Comparison of ENCODE assay signal across 32 cellular contexts in the genomic region with DNA sequence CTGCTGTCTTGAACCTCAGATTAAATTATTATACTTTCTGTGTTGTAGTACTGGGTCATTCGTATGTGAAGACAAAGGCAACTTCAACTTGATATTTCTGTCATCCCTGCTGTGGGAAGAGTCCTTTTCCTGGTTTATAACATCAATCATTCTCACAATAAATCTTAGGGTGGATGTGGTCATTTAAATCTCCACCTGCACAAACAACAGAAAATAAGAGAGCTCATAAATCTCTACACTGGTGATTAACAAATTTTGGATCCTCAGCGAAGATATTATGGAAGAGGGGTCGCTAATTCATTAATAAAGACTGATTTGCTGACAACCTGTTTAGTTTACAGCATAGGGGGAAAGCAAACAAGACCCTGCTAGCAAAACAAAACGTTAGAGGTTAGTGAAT. TPM values are rescaled to one million over a fixed set of nuclear protein-coding genes. Genes with fewer than 3 reads are reported as not detected.
DNase-seq lines count a peak whose midpoint lies in the region; ATAC-seq and TF ChIP-seq lines count a peak whose summit lies in the region.
"Had no signal": no experiment of that assay in that cellular context is flagged by ENCODE, and none has a peak within 500 bp of the region (broad histone marks: within the 10 kb centered on the region; RNA-seq: fewer than 3 reads in every experiment).

No MANE protein-coding gene starts in this region.

- peaks cover 25% of the 10 kb centered on the region for H3K4me1 ChIP-seq in left ventricle myocardium inferior
- peaks cover 4 to 38% (median 5%) of the 10 kb centered on the region in 3 donors for H3K4me1 ChIP-seq in esophagus squamous epithelium
- no peaks in the 10 kb centered on the region for H3K4me1 ChIP-seq in prostate gland (replicated peaks)
- peaks cover 19% of the 10 kb centered on the region for H3K4me1 ChIP-seq in mesenchymal stem cell (ENCODE audit: control insufficient read depth, insufficient read depth, low read depth, low read length)
- H3K4me1 ChIP-seq: parathyroid adenoma had no signal

- no peak overlapping the region for H3K14ac ChIP-seq in mesenchymal stem cell (ENCODE audit: low read length in 2 of 2)

- no peak overlapping the region for H3K18ac ChIP-seq in mesenchymal stem cell (ENCODE audit: low read depth in 1 of 2, low read length in 2 of 2)

- H3K4me2 ChIP-seq in mesenchymal stem cell (ENCODE audit: low read length, poor library complexity, severe bottlenecking) = no peak overlapping the region

- no peak overlapping the region for H2BK5ac ChIP-seq in mesenchymal stem cell (ENCODE audit: low read depth, low read length, poor library complexity, severe bottlenecking)

- no peaks in the 10 kb centered on the region for H3K36me3 ChIP-seq in left ventricle myocardium inferior
- H3K36me3 ChIP-seq in esophagus squamous epithelium = no peaks in the 10 kb centered on the region
- no peaks in the 10 kb centered on the region for H3K36me3 ChIP-seq in prostate gland
- no peaks in the 10 kb centered on the region for H3K36me3 ChIP-seq in mesenchymal stem cell (ENCODE audit: control insufficient read depth in 1 of 2, insufficient read depth in 2 of 2, low read depth in 1 of 2, low read length in 2 of 2)
- H3K36me3 ChIP-seq: gastrocnemius medialis, right lobe of liver, suprapubic skin had no signal

- H3K27me3 ChIP-seq in left ventricle myocardium inferior (ENCODE audit: low read depth) = peaks cover 99% of the 10 kb centered on the region
- peaks cover 0 to 83% (median 4%) of the 10 kb centered on the region in 4 donors for H3K27me3 ChIP-seq in esophagus squamous epithelium
- peaks cover 8% of the 10 kb centered on the region for H3K27me3 ChIP-seq in prostate gland (replicated peaks; ENCODE audit: insufficient read depth)
- H3K27me3 ChIP-seq in mesenchymal stem cell (ENCODE audit: control insufficient read depth in 1 of 2, insufficient read depth in 1 of 2, low read length in 2 of 2) = peaks cover 44 to 49% of the 10 kb centered on the region in 2 experiments

- no peak overlapping the region for H3K4me3 ChIP-seq in left ventricle myocardium inferior
- H3K4me3 ChIP-seq in esophagus squamous epithelium = no peak overlapping the region
- no peak overlapping the region for H3K4me3 ChIP-seq in prostate gland
- no peak overlapping the region for H3K4me3 ChIP-seq in mesenchymal stem cell (ENCODE audit: insufficient read depth in 1 of 2, low read depth in 1 of 2, low read length in 2 of 2)
- H3K4me3 ChIP-seq: gastrocnemius medialis, right lobe of liver, suprapubic skin had no signal

- DNase-seq in left ventricle myocardium inferior (no peak), cardiac septum (ENCODE audit: low spot score) (no peak), esophagus squamous epithelium (lab: John Stamatoyannopoulos, UW) (no peak), prostate gland (ENCODE audit: low spot score) (no peak), mesenchymal stem cell (no peak), H4 (ENCODE audit: low spot score) (no peak)
- DNase-seq: activated CD4-positive, alpha-beta T cell treated with anti-CD3 and anti-CD28 coated beads, Interleukin-2, amount 10 ng/mL, durations not matched to agents 24 days and 14 days; activated gamma-delta T cell treated with Interleukin-2 at 50 U/mL for 16 hours; activated T-cell treated with anti-CD3 and anti-CD28 coated beads, Interleukin-2, amount 50 U/mL, for 4 hours; CD8-positive, alpha-beta T cell; central memory CD4-positive, alpha-beta T cell; dermis blood vessel endothelial cell; EL; gastrocnemius medialis; left ventricle myocardium superior; NCI-H1092 treated with DMSO at 0.1 percent for 48 hours; NCI-H2081; NCI-H345; PC-3; right lobe of liver; SIG-M5; stimulated activated CD4-positive, alpha-beta T cell treated with anti-CD3 and anti-CD28 coated beads, Interleukin-4, amount 100 ng/mL, for 24 hours; stimulated activated naive B cell treated with anti-CD40 and anti-IgM and Interleukin-4, amounts not matched to agents 10 μg/mL and 1 μg/mL and 100 μg/mL, for 72 hours; T-helper 9 cell had no signal

- H2BK15ac ChIP-seq in mesenchymal stem cell (ENCODE audit: low read depth, poor library complexity, severe bottlenecking) = no peak overlapping the region

- H2AK5ac ChIP-seq in mesenchymal stem cell (ENCODE audit: low read length, severe bottlenecking) = no peak overlapping the region

- H3K9me3 ChIP-seq in left ventricle myocardium inferior (replicated peaks) (no peaks in the 10 kb centered on the region), esophagus squamous epithelium (no peaks in the 10 kb centered on the region), prostate gland (no peaks in the 10 kb centered on the region), mesenchymal stem cell (ENCODE audit: control insufficient read depth, low read length) (no peaks in the 10 kb centered on the region)
- H3K9me3 ChIP-seq: gastrocnemius medialis, right lobe of liver, suprapubic skin had no signal

- no peak overlapping the region for H3K23ac ChIP-seq in mesenchymal stem cell (ENCODE audit: low read length in 2 of 2)

- no peak overlapping the region for H4K91ac ChIP-seq in mesenchymal stem cell (ENCODE audit: low read length)

- 28 to 41% methylated on average over 4 of the region's 4 CpGs for WGBS in esophagus squamous epithelium, 2 donors
- 41% methylated on average over 4 of the region's 4 CpGs for WGBS in prostate gland
- WGBS in mesenchymal stem cell = 54% methylated on average over 2 of the region's 4 CpGs

- intact Hi-C loops in left ventricle myocardium inferior (cut with micrococcal nuclease) (no loop called here), cardiac septum (cut with DNase I) (no loop called here), esophagus squamous epithelium (cut with DNase I) (no loop called here), prostate gland (cut with DNase I) (no loop called here)

- no peak overlapping the region for H2BK120ac ChIP-seq in mesenchymal stem cell (ENCODE audit: low read depth, low read length)

- TF ChIP-seq POLR2A in esophagus squamous epithelium (IDR thresholded peaks at IDR 0.05) = no peak
- TF ChIP-seq POLR2A in prostate gland (IDR thresholded peaks at IDR 0.05) = no peak

- no peak overlapping the region for H3K4ac ChIP-seq in mesenchymal stem cell (ENCODE audit: low read depth in 1 of 2, low read length in 2 of 2)

- H4K8ac ChIP-seq in mesenchymal stem cell (ENCODE audit: low read length) = no peak overlapping the region

- TF ChIP-seq CTCF in left ventricle myocardium inferior (IDR thresholded peaks at IDR 0.05; ENCODE audit: borderline replicate concordance) (no peak), esophagus squamous epithelium (IDR thresholded peaks at IDR 0.05) (no peak), prostate gland (IDR thresholded peaks at IDR 0.05) (no peak)

- no peak overlapping the region for H2BK12ac ChIP-seq in mesenchymal stem cell (ENCODE audit: low read length in 2 of 2)

- no peak for ATAC-seq in HG02571 (IDR thresholded peaks at IDR 0.05; ENCODE audit: unreplicated experiment)
- ATAC-seq in HG02798 (IDR thresholded peaks at IDR 0.05; ENCODE audit: poor library complexity, unreplicated experiment) = no peak
- ATAC-seq: activated T-cell treated with anti-CD3 and anti-CD28 coated beads, Interleukin-2, amount 50 U/mL, for 4 hours; CD8-positive, alpha-beta T cell; gastrocnemius medialis; HCT116; left ventricle myocardium superior; PC-3; right lobe of liver; stimulated activated naive B cell treated with anti-CD40 and anti-IgM and Interleukin-4, amounts not matched to agents 10 μg/mL and 1 μg/mL and 100 μg/mL, for 72 hours had no signal

- H3K9ac ChIP-seq in mesenchymal stem cell (ENCODE audit: low read length) = no peak overlapping the region
- H3K9ac ChIP-seq: parathyroid adenoma had no signal

- H3K79me1 ChIP-seq in mesenchymal stem cell (replicated peaks; ENCODE audit: low read length, poor library complexity, severe bottlenecking) = no peaks in the 10 kb centered on the region

- no peak overlapping the region for H2AFZ ChIP-seq in mesenchymal stem cell (ENCODE audit: low read depth, low read length)
- H2AFZ ChIP-seq: parathyroid adenoma had no signal

- peak overlapping the region; percentile 85 for H3K27ac ChIP-seq in left ventricle myocardium inferior (replicated peaks)
- H3K27ac ChIP-seq in esophagus squamous epithelium = peak overlapping the region in 3 of 4 donors; percentile 91 to 94 (median 91)
- H3K27ac ChIP-seq in prostate gland = peak overlapping the region; percentile 30 to 83
- H3K27ac ChIP-seq in mesenchymal stem cell (ENCODE audit: low read length, poor library complexity, severe bottlenecking) = no peak overlapping the region
- H3K27ac ChIP-seq: gastrocnemius medialis, parathyroid adenoma, right lobe of liver, suprapubic skin had no signal

RNA-seq across cellular contexts. Expression of a gene that starts 1.4 kb away (rescaled TPM):
- total RNA-seq in left ventricle myocardium inferior (5.3 TPM), cardiac septum (2.0 TPM), esophagus squamous epithelium (10 to 100 TPM in 1 of 4 donors, 1 to 10 TPM in 2, under 1 TPM in 1; 0.61 to 21.0 (median 4.1) TPM), prostate gland (1 to 10 TPM; 4.9 to 9.7 TPM)
- 47.6 TPM for polyA plus RNA-seq in mesenchymal stem cell (2013, experiment 1 of 2)
- polyA plus RNA-seq in mesenchymal stem cell (2013, experiment 2 of 2) = 47.6 TPM
- not detected in 2 replicates for total RNA-seq in H4 (2014; rRNA removed; shearing (Covaris generic))
- total RNA-seq: A673; activated CD4-positive, alpha-beta T cell treated with anti-CD3 and anti-CD28 coated beads, Interleukin-2, amount 10 ng/mL, durations not matched to agents 24 days and 14 days; CD8-positive, alpha-beta T cell; dermis blood vessel endothelial cell; neural crest cell; PC-3; suprapubic skin had no signal
- polyA plus RNA-seq: IgD-negative memory B cell had no signal
